In genomic region chr2:37488911-37489310, GRCh38 we compare ENCODE assay signal across 17 cellular contexts.
"Had no signal": no experiment of that assay in that cellular context is flagged by ENCODE, and none has a peak within 500 bp of the region (broad histone marks: within the 10 kb centered on the region; RNA-seq: fewer than 3 reads in every experiment).

No MANE protein-coding gene starts in this region.

- H3K4me2 ChIP-seq: KMS-11 had no signal

- H3K4me3 ChIP-seq: SJSA1 had no signal

- DNase-seq: activated CD4-positive, alpha-beta T cell treated with anti-CD3 and anti-CD28 coated beads for 4 hours; activated CD8-positive, alpha-beta memory T cell treated with anti-CD3 and anti-CD28 coated beads, Interleukin-2, amount 50 U/mL, for 48 hours; activated CD8-positive, alpha-beta T cell treated with anti-CD3 and anti-CD28 coated beads, Interleukin-2, amount 10 ng/mL, durations not matched to agents 7 days and 5 days; activated T-cell treated with anti-CD3 and anti-CD28 coated beads, Interleukin-2, amount 50 U/mL, for 1 hour; amniotic stem cell; NCI-H1092; NCI-H1417; NCI-H2029; NCI-H2107; NCI-H2171 treated with DMSO at 0.1 percent for 48 hours; NCI-H226; NCI-H526 treated with DMSO at 0.1 percent for 48 hours; PC-3; SHP77 had no signal

- H3K36me3 ChIP-seq: SJSA1 had no signal

- H3K9me3 ChIP-seq: SJSA1 had no signal

- H3K9ac ChIP-seq: KMS-11 had no signal

- H3K27me3 ChIP-seq: SJSA1 had no signal

- H3K27ac ChIP-seq: KMS-11, SJSA1 had no signal

- FAIRE-seq: RCC 7860 had no signal

- H3K4me1 ChIP-seq: SJSA1 had no signal
